ENCODE assay signal across 6 cellular contexts in genomic region chr5:117393125-117393524, GRCh38.
"Had no signal": no experiment of that assay in that cellular context is flagged by ENCODE, and none has a peak within 500 bp of the region (broad histone marks: within the 10 kb centered on the region; RNA-seq: fewer than 3 reads in every experiment).

No MANE protein-coding gene starts in this region.

- ATAC-seq: HepG2, K562 had no signal

- H3K27ac ChIP-seq: HL-60 had no signal

- DNase-seq: IMR-90, KBM-7, KG1 had no signal

- H3K4me3 ChIP-seq: K562 had no signal
